In the genomic region with DNA sequence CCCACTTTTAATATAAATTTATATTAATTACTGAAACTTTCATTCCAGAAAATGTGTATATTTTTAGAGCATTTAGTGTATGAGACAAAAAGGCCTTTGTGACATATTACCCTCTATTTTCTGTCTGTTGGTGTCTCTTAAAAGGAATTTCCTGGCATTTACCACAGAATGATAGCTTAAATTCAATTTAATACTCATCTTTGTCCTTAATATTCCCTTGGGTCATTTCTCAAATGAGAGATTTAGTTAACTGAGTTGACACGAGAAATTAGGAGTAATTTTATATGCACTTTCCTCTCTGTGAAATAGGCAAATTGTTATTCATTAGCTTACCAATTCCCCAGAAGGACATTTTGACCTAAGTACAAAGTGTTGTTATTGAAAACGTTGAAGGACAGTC, we compare ENCODE assay signal across 30 cellular contexts.
"Had no signal": no experiment of that assay in that cellular context is flagged by ENCODE, and none has a peak within 500 bp of the region (broad histone marks: within the 10 kb centered on the region; RNA-seq: fewer than 3 reads in every experiment).

No MANE protein-coding gene starts in this region.

- ATAC-seq: activated CD4-positive, alpha-beta T cell treated with anti-CD3 and anti-CD28 coated beads for 36 hours; activated CD8-positive, alpha-beta memory T cell treated with anti-CD3 and anti-CD28 coated beads, Interleukin-2, amount 10 ng/mL, durations not matched to agents 7 days and 5 days; activated CD8-positive, alpha-beta T cell treated with anti-CD3 and anti-CD28 coated beads, Interleukin-2, amount 10 ng/mL, durations not matched to agents 7 days and 5 days; activated naive CD4-positive, alpha-beta T cell treated with anti-CD3 and anti-CD28 coated beads, Interleukin-2, amount 50 U/mL, for 72 hours; body of pancreas had no signal

- DNase-seq: activated B cell treated with CpG ODN at 0.5 μM for 24 hours; activated CD4-positive, alpha-beta memory T cell treated with anti-CD3 and anti-CD28 coated beads, Interleukin-2, amount 10 ng/mL, durations not matched to agents 7 days and 5 days; activated CD4-positive, alpha-beta T cell treated with anti-CD3 and anti-CD28 coated beads for 36 hours; activated CD4-positive, alpha-beta T cell treated with anti-CD3 and anti-CD28 coated beads for 48 hours; activated CD4-positive, alpha-beta T cell treated with anti-CD3 and anti-CD28 coated beads, Interleukin-2, amount 10 ng/mL, durations not matched to agents 7 days and 5 days; activated CD4-positive, alpha-beta T cell treated with anti-CD3 and anti-CD28 coated beads, Interleukin-2, amount 50 U/mL, for 48 hours; activated CD4-positive, CD25-positive, alpha-beta regulatory T cell treated with anti-CD3 and anti-CD28 coated beads, Interleukin-2, amount 50 U/mL, for 72 hours; activated CD8-positive, alpha-beta memory T cell treated with anti-CD3 and anti-CD28 coated beads for 24 hours; activated CD8-positive, alpha-beta memory T cell treated with anti-CD3 and anti-CD28 coated beads, Interleukin-2, amount 10 ng/mL, durations not matched to agents 7 days and 5 days; activated CD8-positive, alpha-beta memory T cell treated with anti-CD3 and anti-CD28 coated beads, Interleukin-2, amount 50 U/mL, for 48 hours; activated CD8-positive, alpha-beta T cell treated with anti-CD3 and anti-CD28 coated beads, Interleukin-2, amount 10 ng/mL, durations not matched to agents 7 days and 5 days; activated effector memory CD4-positive, alpha-beta T cell treated with anti-CD3 and anti-CD28 coated beads, Interleukin-2, amount 50 U/mL, for 16 hours; activated gamma-delta T cell treated with Interleukin-2 at 50 U/mL for 16 hours; activated naive CD4-positive, alpha-beta T cell; activated naive CD4-positive, alpha-beta T cell treated with anti-CD3 and anti-CD28 coated beads for 36 hours; activated naive CD4-positive, alpha-beta T cell treated with anti-CD3 and anti-CD28 coated beads, Interleukin-2, amount 50 U/mL, for 16 hours; activated naive CD8-positive, alpha-beta T cell treated with anti-CD3 and anti-CD28 coated beads for 36 hours; activated T-cell treated with anti-CD3 and anti-CD28 coated beads, Interleukin-2, amount 50 U/mL, for 24 hours; activated T-cell treated with anti-CD3 and anti-CD28 coated beads, Interleukin-2, amount 50 U/mL, for 48 hours; amniotic stem cell; aorta; brain microvascular endothelial cell; central memory CD4-positive, alpha-beta T cell; T-helper 1 cell; T-helper 2 cell; T-helper 9 cell had no signal

- H3K27ac ChIP-seq: adrenal gland, body of pancreas, brain microvascular endothelial cell, breast epithelium had no signal

- H3K4me3 ChIP-seq: adrenal gland, body of pancreas, breast epithelium had no signal

- H3K36me3 ChIP-seq: adrenal gland, brain microvascular endothelial cell, breast epithelium had no signal

- H3K27me3 ChIP-seq: adrenal gland, body of pancreas, brain microvascular endothelial cell, breast epithelium had no signal

- H3K9me3 ChIP-seq: adrenal gland, body of pancreas, breast epithelium had no signal

- H3K4me1 ChIP-seq: adrenal gland, body of pancreas, breast epithelium had no signal
